In genomic region chr3:10682692-10683091, GRCh38 we compare ENCODE assay signal across 35 cellular contexts.
"Had no signal": no experiment of that assay in that cellular context is flagged by ENCODE, and none has a peak within 500 bp of the region (broad histone marks: within the 10 kb centered on the region; RNA-seq: fewer than 3 reads in every experiment).

No MANE protein-coding gene starts in this region.

- H3K4me3 Mint-ChIP-seq: activated CD4-positive, alpha-beta memory T cell treated with anti-CD3 and anti-CD28 coated beads for 36 hours; activated CD4-positive, alpha-beta T cell treated with anti-CD3 and anti-CD28 coated beads for 36 hours; activated CD4-positive, alpha-beta T cell treated with anti-CD3 and anti-CD28 coated beads, Interleukin-2, amount 10 ng/mL, durations not matched to agents 24 days and 14 days; activated CD8-positive, alpha-beta memory T cell treated with anti-CD3 and anti-CD28 coated beads, Interleukin-2, amount 10 ng/mL, durations not matched to agents 7 days and 5 days; activated CD8-positive, alpha-beta T cell treated with anti-CD3 and anti-CD28 coated beads, Interleukin-2, amount 10 ng/mL, durations not matched to agents 7 days and 5 days; activated naive CD4-positive, alpha-beta T cell treated with anti-CD3 and anti-CD28 coated beads for 36 hours; activated naive CD4-positive, alpha-beta T cell treated with anti-CD3 and anti-CD28 coated beads, Interleukin-2, amount 50 U/mL, for 24 hours; activated naive CD8-positive, alpha-beta T cell treated with anti-CD3 and anti-CD28 coated beads for 36 hours; activated naive CD8-positive, alpha-beta T cell treated with anti-CD3 and anti-CD28 coated beads, Interleukin-2, amount 50 U/mL, for 24 hours; activated T-helper 1 cell treated with anti-CD3 and anti-CD28 coated beads, Interleukin-12 subunit alpha, Interleukin-12 subunit beta, Interleukin-2, Interleukin-4 antibody, amounts not matched to agents 30 ng/mL and 10 ng/mL and 1 ng/mL, durations not matched to agents 14 hours and 24 hours and 36 hours; T-helper 17 cell; T-helper 2 cell treated with Interferon-gamma antibody and Interleukin-4, amounts not matched to agents 5 μg/mL and 100 μg/mL, for 36 hours had no signal

- H3K27me3 ChIP-seq: adrenal gland, body of pancreas, colonic mucosa, gastrocnemius medialis had no signal

- H3K36me3 ChIP-seq: adrenal gland, cardiac muscle cell, colonic mucosa, esophagus squamous epithelium, gastrocnemius medialis had no signal

- H3K9me3 Mint-ChIP-seq: activated CD4-positive, alpha-beta memory T cell treated with anti-CD3 and anti-CD28 coated beads for 36 hours; activated CD4-positive, alpha-beta T cell treated with anti-CD3 and anti-CD28 coated beads, Interleukin-2, amount 10 ng/mL, durations not matched to agents 24 days and 14 days; activated naive CD4-positive, alpha-beta T cell treated with anti-CD3 and anti-CD28 coated beads for 36 hours; activated naive CD4-positive, alpha-beta T cell treated with anti-CD3 and anti-CD28 coated beads, Interleukin-2, amount 50 U/mL, for 24 hours; activated naive CD8-positive, alpha-beta T cell treated with anti-CD3 and anti-CD28 coated beads for 36 hours; activated naive CD8-positive, alpha-beta T cell treated with anti-CD3 and anti-CD28 coated beads, Interleukin-2, amount 50 U/mL, for 24 hours; activated T-helper 1 cell treated with anti-CD3 and anti-CD28 coated beads, Interleukin-12 subunit alpha, Interleukin-12 subunit beta, Interleukin-2, Interleukin-4 antibody, amounts not matched to agents 30 ng/mL and 10 ng/mL and 1 ng/mL, durations not matched to agents 14 hours and 24 hours and 36 hours; activated T-helper 2 cell treated with anti-CD3 and anti-CD28 coated beads, Interferon-gamma antibody, Interleukin-2, Interleukin-4, amounts not matched to agents 10 μg/mL and 5 μg/mL and 100 μg/mL, durations not matched to agents 14 hours and 24 hours and 36 hours; T-helper 2 cell treated with Interferon-gamma antibody and Interleukin-4, amounts not matched to agents 5 μg/mL and 100 μg/mL, for 36 hours had no signal

- H3K27ac ChIP-seq: adrenal gland, body of pancreas, cardiac muscle cell, colonic mucosa, epithelial cell of prostate, esophagus squamous epithelium, gastrocnemius medialis had no signal

- H3K4me1 ChIP-seq: adrenal gland, body of pancreas, colonic mucosa, esophagus squamous epithelium, gastrocnemius medialis had no signal

- DNase-seq: activated CD4-positive, alpha-beta memory T cell treated with anti-CD3 and anti-CD28 coated beads for 36 hours; activated CD4-positive, alpha-beta T cell treated with anti-CD3 and anti-CD28 coated beads for 36 hours; activated CD4-positive, alpha-beta T cell treated with anti-CD3 and anti-CD28 coated beads, Interleukin-2, amount 10 ng/mL, durations not matched to agents 24 days and 14 days; activated CD4-positive, CD25-positive, alpha-beta regulatory T cell; activated CD4-positive, CD25-positive, alpha-beta regulatory T cell treated with anti-CD3 and anti-CD28 coated beads, Interleukin-2, amount 50 U/mL, for 72 hours; activated CD8-positive, alpha-beta memory T cell treated with anti-CD3 and anti-CD28 coated beads, Interleukin-2, amount 10 ng/mL, durations not matched to agents 7 days and 5 days; activated CD8-positive, alpha-beta memory T cell treated with anti-CD3 and anti-CD28 coated beads, Interleukin-2, amount 50 U/mL, for 4 hours; activated CD8-positive, alpha-beta T cell treated with anti-CD3 and anti-CD28 coated beads, Interleukin-2, amount 10 ng/mL, durations not matched to agents 7 days and 5 days; activated effector memory CD4-positive, alpha-beta T cell treated with anti-CD3 and anti-CD28 coated beads, Interleukin-2, amount 50 U/mL, for 16 hours; activated naive CD4-positive, alpha-beta T cell treated with anti-CD3 and anti-CD28 coated beads for 36 hours; activated naive CD8-positive, alpha-beta T cell treated with anti-CD3 and anti-CD28 coated beads for 36 hours; activated naive CD8-positive, alpha-beta T cell treated with anti-CD3 and anti-CD28 coated beads, Interleukin-2, amount 50 U/mL, for 24 hours; activated T-cell treated with anti-CD3 and anti-CD28 coated beads, Interleukin-2, amount 50 U/mL, for 1 hour; activated T-cell treated with anti-CD3 and anti-CD28 coated beads, Interleukin-2, amount 50 U/mL, for 48 hours; adrenal gland; amygdala; aorta; body of pancreas; central memory CD4-positive, alpha-beta T cell; cerebellar nuclear complex; colonic mucosa; effector CD8-positive, alpha-beta T cell; esophagus squamous epithelium; gastrocnemius medialis; T-helper 1 cell; T-helper 17 cell; T1000 had no signal

- H3K4me1 Mint-ChIP-seq: activated CD4-positive, alpha-beta T cell treated with anti-CD3 and anti-CD28 coated beads for 36 hours; activated CD4-positive, alpha-beta T cell treated with anti-CD3 and anti-CD28 coated beads, Interleukin-2, amount 10 ng/mL, durations not matched to agents 24 days and 14 days; activated CD8-positive, alpha-beta memory T cell treated with anti-CD3 and anti-CD28 coated beads, Interleukin-2, amount 10 ng/mL, durations not matched to agents 7 days and 5 days; activated naive CD4-positive, alpha-beta T cell treated with anti-CD3 and anti-CD28 coated beads, Interleukin-2, amount 50 U/mL, for 24 hours; activated naive CD8-positive, alpha-beta T cell treated with anti-CD3 and anti-CD28 coated beads for 36 hours; activated naive CD8-positive, alpha-beta T cell treated with anti-CD3 and anti-CD28 coated beads, Interleukin-2, amount 50 U/mL, for 24 hours; T-helper 17 cell had no signal

- H3K4me3 ChIP-seq: adrenal gland, body of pancreas, cardiac muscle cell, colonic mucosa, esophagus squamous epithelium, gastrocnemius medialis had no signal

- H3K27ac Mint-ChIP-seq: activated CD4-positive, alpha-beta memory T cell treated with anti-CD3 and anti-CD28 coated beads for 36 hours; activated CD4-positive, alpha-beta T cell treated with anti-CD3 and anti-CD28 coated beads for 36 hours; activated CD4-positive, alpha-beta T cell treated with anti-CD3 and anti-CD28 coated beads, Interleukin-2, amount 10 ng/mL, durations not matched to agents 24 days and 14 days; activated CD8-positive, alpha-beta memory T cell treated with anti-CD3 and anti-CD28 coated beads, Interleukin-2, amount 10 ng/mL, durations not matched to agents 7 days and 5 days; activated CD8-positive, alpha-beta T cell treated with anti-CD3 and anti-CD28 coated beads, Interleukin-2, amount 10 ng/mL, durations not matched to agents 7 days and 5 days; activated naive CD4-positive, alpha-beta T cell treated with anti-CD3 and anti-CD28 coated beads for 36 hours; activated naive CD4-positive, alpha-beta T cell treated with anti-CD3 and anti-CD28 coated beads, Interleukin-2, amount 50 U/mL, for 24 hours; activated naive CD8-positive, alpha-beta T cell treated with anti-CD3 and anti-CD28 coated beads for 36 hours; activated naive CD8-positive, alpha-beta T cell treated with anti-CD3 and anti-CD28 coated beads, Interleukin-2, amount 50 U/mL, for 24 hours; activated T-helper 1 cell treated with anti-CD3 and anti-CD28 coated beads, Interleukin-12 subunit alpha, Interleukin-12 subunit beta, Interleukin-2, Interleukin-4 antibody, amounts not matched to agents 30 ng/mL and 10 ng/mL and 1 ng/mL, durations not matched to agents 14 hours and 24 hours and 36 hours; activated T-helper 2 cell treated with anti-CD3 and anti-CD28 coated beads, Interferon-gamma antibody, Interleukin-2, Interleukin-4, amounts not matched to agents 10 μg/mL and 5 μg/mL and 100 μg/mL, durations not matched to agents 14 hours and 24 hours and 36 hours; T-helper 17 cell; T-helper 2 cell treated with Interferon-gamma antibody and Interleukin-4, amounts not matched to agents 5 μg/mL and 100 μg/mL, for 36 hours had no signal

- H3K36me3 Mint-ChIP-seq: activated CD4-positive, alpha-beta memory T cell treated with anti-CD3 and anti-CD28 coated beads for 36 hours; activated CD8-positive, alpha-beta memory T cell treated with anti-CD3 and anti-CD28 coated beads, Interleukin-2, amount 10 ng/mL, durations not matched to agents 7 days and 5 days; activated naive CD4-positive, alpha-beta T cell treated with anti-CD3 and anti-CD28 coated beads, Interleukin-2, amount 50 U/mL, for 24 hours; activated naive CD8-positive, alpha-beta T cell treated with anti-CD3 and anti-CD28 coated beads for 36 hours had no signal

- FAIRE-seq: endometrium, endothelial cell of umbilical vein had no signal

- ATAC-seq: activated CD4-positive, alpha-beta T cell treated with anti-CD3 and anti-CD28 coated beads for 36 hours; activated CD8-positive, alpha-beta memory T cell treated with anti-CD3 and anti-CD28 coated beads, Interleukin-2, amount 10 ng/mL, durations not matched to agents 7 days and 5 days; activated CD8-positive, alpha-beta T cell treated with anti-CD3 and anti-CD28 coated beads, Interleukin-2, amount 10 ng/mL, durations not matched to agents 7 days and 5 days; activated naive CD8-positive, alpha-beta T cell treated with anti-CD3 and anti-CD28 coated beads, Interleukin-2, amount 50 U/mL, for 24 hours; body of pancreas; gastrocnemius medialis; T-helper 17 cell had no signal

- H3K9me3 ChIP-seq: adrenal gland, body of pancreas, colonic mucosa, esophagus squamous epithelium, gastrocnemius medialis had no signal
